ENCODE assay signal across 11 cellular contexts in genomic region chrX:110504947-110505346, GRCh38.
"Had no signal": no experiment of that assay in that cellular context is flagged by ENCODE, and none has a peak within 500 bp of the region (broad histone marks: within the 10 kb centered on the region; RNA-seq: fewer than 3 reads in every experiment).

No MANE protein-coding gene starts in this region.

- H3K27ac Mint-ChIP-seq: GM23338, H9, HFFc6 had no signal

- H2AFZ ChIP-seq: GM23248, GM23338 had no signal

- DNase-seq: GM23248, GOT3, H7, H9, HCEC 1CT, HFFc6 had no signal

- H3K4me3 ChIP-seq: GM23248, GM23338, HAP-1 had no signal

- H3K9me3 Mint-ChIP-seq: GM23338, H9, HFFc6 had no signal

- H3K27ac ChIP-seq: GM23248 had no signal

- H3K4me2 ChIP-seq: GM23338 had no signal

- FAIRE-seq: H1, H54 had no signal

- H3K9ac ChIP-seq: GM23248 had no signal

- H3K4me3 Mint-ChIP-seq: GM23338, H9, HFFc6 had no signal

- H3K9me3 ChIP-seq: HAP-1 had no signal

- ATAC-seq: GM23338, HCT116 had no signal

- H3K36me3 ChIP-seq: HAP-1 had no signal
